Comparison of ENCODE assay signal across 8 cellular contexts in the genomic region with DNA sequence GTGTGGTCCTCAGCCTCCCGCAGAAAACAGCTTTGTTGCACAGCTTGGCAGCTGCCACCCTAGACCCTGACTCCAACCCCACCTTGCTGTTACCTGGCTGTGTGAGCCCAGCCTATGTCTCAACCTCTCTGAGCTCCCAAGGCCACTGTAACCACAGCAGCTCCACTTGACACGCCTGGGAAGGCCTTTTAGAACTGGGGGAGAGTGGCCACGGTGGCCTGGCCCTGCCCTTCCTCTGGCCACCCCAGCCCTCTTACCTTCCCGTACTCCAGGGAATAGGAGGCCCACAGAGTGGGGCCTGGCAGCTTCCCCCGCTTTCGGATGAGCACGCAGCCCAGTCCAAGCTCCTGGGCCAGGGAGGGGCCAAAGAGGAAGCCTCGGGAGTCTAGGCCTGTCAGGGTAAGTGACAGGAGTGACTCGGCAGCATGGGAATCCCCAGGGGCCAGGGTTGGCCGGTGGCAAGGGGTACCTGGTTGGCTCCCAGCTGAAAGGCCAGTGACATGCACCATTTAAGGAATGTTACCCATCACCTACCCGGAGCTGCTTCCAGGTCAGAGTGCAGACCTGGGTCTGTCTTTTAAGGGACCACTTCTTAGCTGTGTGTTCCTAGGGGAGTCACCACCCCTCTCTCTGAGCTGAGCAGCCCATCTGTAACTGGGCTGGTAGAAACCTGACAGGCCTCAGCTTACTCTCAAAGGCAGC. TPM values are rescaled to one million over a fixed set of nuclear protein-coding genes. Genes with fewer than 3 reads are reported as not detected.
DNase-seq lines count a peak whose midpoint lies in the region; ATAC-seq and TF ChIP-seq lines count a peak whose summit lies in the region.

No MANE protein-coding gene starts in this region.

- H3K4me3 ChIP-seq in left ventricle myocardium inferior (peak overlapping the region; percentile 90), WERI-Rb-1 (ENCODE audit: low read depth, low read length) (peak overlapping the region; percentile 54), fibroblast of the aortic adventitia (ENCODE audit: low read depth, low read length) (peak overlapping the region; percentile 84), spleen (peak overlapping the region in 7 of 8 donors; percentile 71 to 98 (median 95))

- H3K27ac ChIP-seq in left ventricle myocardium inferior (replicated peaks), result peak overlapping the region; percentile 97
- peak overlapping the region; percentile 95 for H3K27ac ChIP-seq in WERI-Rb-1
- H3K27ac ChIP-seq in spleen, result peak overlapping the region in 6 of 8 donors; percentile 85 to 96 (median 95)

- TF ChIP-seq POLR2A in spleen (IDR thresholded peaks at IDR 0.05), result no peak

- ATAC-seq in HG02571 (IDR thresholded peaks at IDR 0.05; ENCODE audit: unreplicated experiment), result no peak

- DNase-seq in left ventricle myocardium inferior (no peak), cardiac septum (ENCODE audit: low spot score) (no peak), WERI-Rb-1 (no peak), fibroblast of the aortic adventitia (ENCODE audit: low read depth) (no peak), spleen (no peak), SW 1271 (lab: John Stamatoyannopoulos, UW) (no peak), retina (no peak)

- 28 to 61% (median 39%) methylated on average over 5 to 11 of the region's 11 CpGs for WGBS in spleen, 5 donors

- intact Hi-C loops in left ventricle myocardium inferior (cut with micrococcal nuclease), result no loop called here
- intact Hi-C loops in cardiac septum (cut with DNase I), result loop anchor here (5.0 kb wide), 2 partner anchors 357 to 407 kb away; partner anchors contain the start of gene ZNF778
- intact Hi-C loops in spleen (cut with DNase I; ENCODE audit: low total_unique reads), result loop anchor here (5.0 kb wide), 1 partner anchor 47 kb away; the partner anchor contains the start of genes GALNS and TRAPPC2L

- H3K36me3 ChIP-seq in left ventricle myocardium inferior (peaks cover 11% of the 10 kb centered on the region), WERI-Rb-1 (peaks cover 46% of the 10 kb centered on the region), spleen (peaks cover 0 to 49% (median 24%) of the 10 kb centered on the region in 6 donors)

- TF ChIP-seq CTCF in left ventricle myocardium inferior (IDR thresholded peaks at IDR 0.05; ENCODE audit: borderline replicate concordance) (no peak), WERI-Rb-1 (IDR thresholded peaks at IDR 0.05; ENCODE audit: low read depth, low read length) (no peak), fibroblast of the aortic adventitia (IDR thresholded peaks at IDR 0.05; ENCODE audit: insufficient read depth, low read length) (no peak), spleen (IDR thresholded peaks at IDR 0.05 in 8 of 11, conservative IDR thresholded peaks at IDR 0.05 in 3 of 11) (no peak)

- H3K27me3 ChIP-seq in left ventricle myocardium inferior (ENCODE audit: low read depth), result no peaks in the 10 kb centered on the region
- no peaks in the 10 kb centered on the region for H3K27me3 ChIP-seq in WERI-Rb-1 (ENCODE audit: insufficient read depth, low read depth, severe bottlenecking)
- no peaks in the 10 kb centered on the region for H3K27me3 ChIP-seq in spleen (replicated peaks in 1 of 7)

- H3K4me1 ChIP-seq in left ventricle myocardium inferior (peaks cover 43% of the 10 kb centered on the region), spleen (peaks cover 17 to 56% (median 37%) of the 10 kb centered on the region in 6 donors)

- H3K9me3 ChIP-seq in left ventricle myocardium inferior (replicated peaks) (no peaks in the 10 kb centered on the region), WERI-Rb-1 (ENCODE audit: severe bottlenecking) (no peaks in the 10 kb centered on the region), spleen (no peaks in the 10 kb centered on the region)

RNA-seq across cellular contexts. Expression of gene APRT, which starts 1.4 kb away (rescaled TPM):
- total RNA-seq in left ventricle myocardium inferior (39.2 TPM), cardiac septum (46.6 TPM), fibroblast of the aortic adventitia (ENCODE audit: low replicate concordance) (54.0 and 73.8 TPM in 2 replicates), spleen (100 to 1,000 TPM in 3 of 7 donors, 10 to 100 TPM in 4; 84.1 to 112 (median 96.8) TPM)
- polyA plus RNA-seq in spleen, result 100 to 1,000 TPM; 187 to 259 (median 225) TPM

RNA-seq across cellular contexts. Expression of gene CDT1, which starts 6.7 kb away (rescaled TPM):
- total RNA-seq in left ventricle myocardium inferior (0.63 TPM), cardiac septum (0.46 TPM), fibroblast of the aortic adventitia (ENCODE audit: low replicate concordance) (0.82 and 26.8 TPM in 2 replicates), spleen (10 to 100 TPM in 2 of 7 donors, 1 to 10 TPM in 5; 1.5 to 17.2 (median 5.3) TPM)
- 1 to 10 TPM in 2 of 3 donors, under 1 TPM in 1; 1.00 to 3.9 (median 2.5) TPM for polyA plus RNA-seq in spleen

RNA-seq across cellular contexts. Expression of gene PIEZO1, which starts 25.3 kb away (rescaled TPM):
- total RNA-seq in left ventricle myocardium inferior (17.1 TPM), cardiac septum (20.4 TPM), fibroblast of the aortic adventitia (ENCODE audit: low replicate concordance) (143 and 150 TPM in 2 replicates), spleen (100 to 1,000 TPM; 154 to 249 (median 199) TPM)
- 100 to 1,000 TPM; 145 to 385 (median 371) TPM for polyA plus RNA-seq in spleen

RNA-seq across cellular contexts. Expression of gene GALNS, which starts 46.4 kb away (rescaled TPM):
- total RNA-seq in left ventricle myocardium inferior, result 15.5 TPM
- total RNA-seq in cardiac septum, result 18.0 TPM
- 11.6 and 22.5 TPM in 2 replicates for total RNA-seq in fibroblast of the aortic adventitia (ENCODE audit: low replicate concordance)
- 10 to 100 TPM; 37.6 to 71.6 (median 53.4) TPM for total RNA-seq in spleen
- polyA plus RNA-seq in spleen, result 10 to 100 TPM in 2 of 3 donors, 1 to 10 TPM in 1; 9.7 to 19.5 (median 11.1) TPM

RNA-seq across cellular contexts. Expression of gene TRAPPC2L, which starts 46.6 kb away (rescaled TPM):
- 52.7 TPM for total RNA-seq in left ventricle myocardium inferior
- total RNA-seq in cardiac septum, result 42.3 TPM
- total RNA-seq in fibroblast of the aortic adventitia (ENCODE audit: low replicate concordance), result 30.6 and 57.2 TPM in 2 replicates
- total RNA-seq in spleen, result 10 to 100 TPM; 28.9 to 44.1 (median 38.6) TPM
- 10 to 100 TPM; 55.0 to 87.5 (median 74.2) TPM for polyA plus RNA-seq in spleen
